8 cellular contexts compared by ENCODE assay signal in the genomic region with DNA sequence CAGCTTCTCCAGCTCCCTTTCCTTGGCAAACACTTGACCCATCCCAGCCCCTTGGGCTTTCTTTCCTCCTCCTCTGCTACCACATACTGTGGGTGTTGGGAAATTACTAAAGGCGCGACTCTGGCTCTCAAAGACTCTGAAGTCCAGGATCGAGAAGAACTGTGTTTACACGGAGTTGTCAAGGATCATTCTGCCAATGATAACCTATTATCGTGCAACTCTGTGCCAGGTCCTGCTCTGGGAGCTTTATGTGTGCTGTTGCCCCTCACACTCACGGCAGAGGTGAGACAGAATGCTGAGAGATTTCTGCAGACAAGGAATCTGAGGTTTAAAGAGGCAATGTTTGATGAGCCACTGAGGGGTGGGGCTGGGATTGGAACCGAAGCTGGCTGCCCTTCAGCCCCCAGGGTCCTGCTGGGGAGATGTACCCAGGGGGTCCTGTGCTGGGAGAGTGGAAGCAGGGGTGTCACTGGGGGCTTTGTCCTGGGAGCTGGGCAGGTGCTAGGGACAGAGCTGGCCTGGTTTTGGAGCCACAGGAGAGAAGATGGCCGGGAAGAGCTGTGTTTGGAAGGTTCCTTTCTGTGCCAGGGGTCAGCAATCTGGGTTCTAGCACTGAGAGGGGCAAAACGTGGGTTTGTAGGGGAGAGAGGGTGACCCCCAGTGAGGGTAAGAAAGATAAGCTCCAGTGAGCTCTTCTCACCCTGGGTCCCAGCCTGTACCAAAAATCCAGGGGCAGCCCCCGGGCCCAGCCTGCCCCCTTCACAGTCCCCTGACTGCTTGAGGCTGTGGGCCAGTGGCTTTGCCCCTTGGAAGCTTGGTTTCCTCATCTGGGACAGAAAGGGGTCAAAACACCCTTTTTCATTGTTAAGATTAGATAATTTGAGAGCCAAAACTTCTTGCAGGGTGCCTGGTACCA.
DNase-seq lines count a peak whose midpoint lies in the region; ATAC-seq and TF ChIP-seq lines count a peak whose summit lies in the region.

No MANE protein-coding gene starts in this region.

- H3K27me3 Mint-ChIP-seq in CD4-positive, alpha-beta T cell = no peaks in the 10 kb centered on the region
- H3K27me3 Mint-ChIP-seq in nephron (ENCODE audit: low read depth) = no peaks in the 10 kb centered on the region

- peak overlapping the region; percentile 79 for H3K4me3 Mint-ChIP-seq in CD4-positive, alpha-beta T cell
- H3K4me3 Mint-ChIP-seq in nephron = peak overlapping the region; percentile 4 to 66 (median 24)

- H3K27me3 ChIP-seq in CD4-positive, alpha-beta T cell (ENCODE audit: control insufficient read depth, insufficient read depth, low read length) = no peaks in the 10 kb centered on the region
- no peaks in the 10 kb centered on the region for H3K27me3 ChIP-seq in HUES6 (ENCODE audit: control insufficient read depth, insufficient read depth, low read length)
- H3K27me3 ChIP-seq in dorsolateral prefrontal cortex = peaks cover 0 to 5% (median 0%) of the 10 kb centered on the region in 45 donors
- no peaks in the 10 kb centered on the region for H3K27me3 ChIP-seq in WERI-Rb-1 (ENCODE audit: insufficient read depth, low read depth, severe bottlenecking)

- ATAC-seq in CD4-positive, alpha-beta T cell (ENCODE audit: poor library complexity) = peak; percentile 33
- no peak for ATAC-seq in HG03097 (IDR thresholded peaks at IDR 0.05; ENCODE audit: low FRiP score, unreplicated experiment)
- no peak for ATAC-seq in GM18861 (IDR thresholded peaks at IDR 0.05; ENCODE audit: unreplicated experiment)

- H3K4me1 Mint-ChIP-seq in CD4-positive, alpha-beta T cell (ENCODE audit: low read depth) = peaks cover 90% of the 10 kb centered on the region
- H3K4me1 Mint-ChIP-seq in nephron = peaks cover 91% of the 10 kb centered on the region

- POLR2A ChIA-PET in CD4-positive, alpha-beta T cell (lab: Charles Lee) = interaction anchor here (0.6 to 3.1 kb wide), 10 partner anchors 8 to 96 kb away, joined by 3 to 19 read pairs (median 4); a partner anchor contains a TSS

- H3K36me3 ChIP-seq in HUES6 (ENCODE audit: control insufficient read depth, insufficient read depth, low read length) (no peaks in the 10 kb centered on the region), WERI-Rb-1 (no peaks in the 10 kb centered on the region)

- DNase-seq in CD4-positive, alpha-beta T cell = no peak
- DNase-seq in dorsolateral prefrontal cortex = no peak
- DNase-seq in stimulated activated CD4-positive, alpha-beta T cell treated with anti-CD3 and anti-CD28 coated beads, Interleukin-12 subunit alpha, Interleukin-12 subunit beta, amount 100 ng/mL, for 4 hours = no peak
- no peak for DNase-seq in WERI-Rb-1

- H3K9me3 ChIP-seq in CD4-positive, alpha-beta T cell (ENCODE audit: control insufficient read depth, low read length) = no peaks in the 10 kb centered on the region
- H3K9me3 ChIP-seq in HUES6 (ENCODE audit: control insufficient read depth, insufficient read depth, low read depth, low read length) (no peaks in the 10 kb centered on the region), WERI-Rb-1 (ENCODE audit: severe bottlenecking) (no peaks in the 10 kb centered on the region)

- no peak overlapping the region for H3K9ac ChIP-seq in HUES6 (ENCODE audit: low read length)

- H3K27ac Mint-ChIP-seq in CD4-positive, alpha-beta T cell = peak overlapping the region; percentile 96
- H3K27ac Mint-ChIP-seq in nephron = peak overlapping the region; percentile 70 to 94 (median 71)

- H3K4me1 ChIP-seq in HUES6 (ENCODE audit: control insufficient read depth, insufficient read depth, low read length) = peaks cover 69% of the 10 kb centered on the region

- H3K4me3 ChIP-seq in HUES6 (ENCODE audit: low read depth, low read length) (no peak overlapping the region), dorsolateral prefrontal cortex (peak overlapping the region in 1 of 59 donors; percentile 17), WERI-Rb-1 (ENCODE audit: low read depth, low read length) (no peak overlapping the region)

- intact Hi-C loops in CD4-positive, alpha-beta T cell (cut with DNase I, micrococcal nuclease) = loop anchor here (1.0 to 5.0 kb wide), 5 partner anchors 14 to 68 kb away; a partner anchor contains a TSS
- intact Hi-C loops in dorsolateral prefrontal cortex (cut with DNase I) = loop anchor here in 1 of 2 donors (5.0 kb wide), 1 partner anchor 58 kb away; no protein-coding TSS in a partner anchor

- no peaks in the 10 kb centered on the region for H3K9me3 Mint-ChIP-seq in CD4-positive, alpha-beta T cell
- no peaks in the 10 kb centered on the region for H3K9me3 Mint-ChIP-seq in nephron

- H3K36me3 Mint-ChIP-seq in CD4-positive, alpha-beta T cell (ENCODE audit: low read depth) = no peaks in the 10 kb centered on the region
- H3K36me3 Mint-ChIP-seq in nephron (ENCODE audit: low read depth) = no peaks in the 10 kb centered on the region

- CTCF ChIA-PET in CD4-positive, alpha-beta T cell (lab: Charles Lee) = interaction anchor here (0.9 to 1.9 kb wide), 8 partner anchors 9 to 54 kb away, joined by 3 to 7 read pairs (median 3); no protein-coding TSS in a partner anchor

- H3K27ac ChIP-seq in CD4-positive, alpha-beta T cell (ENCODE audit: low read depth, low read length) = peak overlapping the region; percentile 81
- peak overlapping the region; percentile 5; the same call in 1 of the 2 replicates for H3K27ac ChIP-seq in HUES6 (ENCODE audit: low read depth, low read length)
- peak overlapping the region in 39 of 59 donors; percentile 4 to 76 (median 49) for H3K27ac ChIP-seq in dorsolateral prefrontal cortex
- H3K27ac ChIP-seq in WERI-Rb-1 = no peak overlapping the region

- no peak for TF ChIP-seq CTCF in CD4-positive, alpha-beta T cell (IDR thresholded peaks at IDR 0.05)
- no peak for TF ChIP-seq CTCF in dorsolateral prefrontal cortex (IDR thresholded peaks at IDR 0.05 in 54 of 56, conservative IDR thresholded peaks at IDR 0.05 in 2 of 56; ENCODE audit: low read depth in 1 of 56, partially characterized antibody in 56 of 56)
- no peak for TF ChIP-seq CTCF in nephron (IDR thresholded peaks at IDR 0.05; ENCODE audit: unreplicated experiment in 3 of 3)
- TF ChIP-seq CTCF in WERI-Rb-1 (IDR thresholded peaks at IDR 0.05; ENCODE audit: low read depth, low read length) = no peak
